ENCODE assay signal across 16 cellular contexts in genomic region chr4:105276361-105276760, GRCh38.
DNase-seq lines count a peak whose midpoint lies in the region; ATAC-seq lines count a peak whose summit lies in the region.
"Had no signal": no experiment of that assay in that cellular context is flagged by ENCODE, and none has a peak within 500 bp of the region (broad histone marks: within the 10 kb centered on the region; RNA-seq: fewer than 3 reads in every experiment).

No MANE protein-coding gene starts in this region.

- no peaks in the 10 kb centered on the region for H3K27me3 Mint-ChIP-seq in activated T-cell treated with anti-CD3 and anti-CD28 coated beads, Interleukin-2, amount 50 U/mL, for 24 hours
- H3K27me3 Mint-ChIP-seq in immature natural killer cell (ENCODE audit: low read depth in 3 of 3), result peaks cover 0 to 2% (median 0%) of the 10 kb centered on the region in 3 donors
- no peaks in the 10 kb centered on the region for H3K27me3 Mint-ChIP-seq in stimulated activated naive CD8-positive, alpha-beta T cell treated with anti-CD3 and anti-CD28 coated beads, Interleukin-15, amount 100 ng/mL, for 72 hours
- H3K27me3 Mint-ChIP-seq: B cell; CD4-positive, alpha-beta T cell had no signal

- ATAC-seq in stimulated activated naive CD8-positive, alpha-beta T cell treated with anti-CD3 and anti-CD28 coated beads, Interleukin-15, amount 100 ng/mL, for 72 hours, result peak; percentile 61
- no peak for ATAC-seq in Right ventricle myocardium superior (ENCODE audit: poor library complexity)
- ATAC-seq: HCT116 had no signal

- H3K36me3 Mint-ChIP-seq in activated T-cell treated with anti-CD3 and anti-CD28 coated beads, Interleukin-2, amount 50 U/mL, for 24 hours (ENCODE audit: low read depth), result peaks cover 71% of the 10 kb centered on the region
- H3K36me3 Mint-ChIP-seq in immature natural killer cell, result peaks cover 42 to 46% (median 42%) of the 10 kb centered on the region in 3 donors

- peaks cover 58% of the 10 kb centered on the region for H3K4me1 Mint-ChIP-seq in activated T-cell treated with anti-CD3 and anti-CD28 coated beads, Interleukin-2, amount 50 U/mL, for 24 hours (ENCODE audit: low read depth)
- peaks cover 68 to 92% of the 10 kb centered on the region in 2 donors for H3K4me1 Mint-ChIP-seq in immature natural killer cell
- H3K4me1 Mint-ChIP-seq in stimulated activated naive CD8-positive, alpha-beta T cell treated with anti-CD3 and anti-CD28 coated beads, Interleukin-15, amount 100 ng/mL, for 72 hours, result peaks cover 53% of the 10 kb centered on the region

- H3K9me3 Mint-ChIP-seq in activated T-cell treated with anti-CD3 and anti-CD28 coated beads, Interleukin-2, amount 50 U/mL, for 24 hours, result no peaks in the 10 kb centered on the region
- H3K9me3 Mint-ChIP-seq in immature natural killer cell, result no peaks in the 10 kb centered on the region
- H3K9me3 Mint-ChIP-seq in stimulated activated naive CD8-positive, alpha-beta T cell treated with anti-CD3 and anti-CD28 coated beads, Interleukin-15, amount 100 ng/mL, for 72 hours, result peaks cover 0 to 5% of the 10 kb centered on the region in 2 donors
- H3K9me3 Mint-ChIP-seq: CD4-positive, alpha-beta T cell had no signal

- DNase-seq in activated T-cell treated with anti-CD3 and anti-CD28 coated beads, Interleukin-2, amount 50 U/mL, for 24 hours, result no peak
- DNase-seq in activated T-cell treated with anti-CD3 and anti-CD28 coated beads, Interleukin-2, amount 50 U/mL, for 48 hours, result no peak
- DNase-seq in NCI-H1048 (lab: John Stamatoyannopoulos, UW) (peak; percentile 67), immature natural killer cell (no peak), Right ventricle myocardium superior (no peak), NCI-H82 treated with DMSO at 0.1 percent for 48 hours (lab: John Stamatoyannopoulos, UW; ENCODE audit: unreplicated experiment) (no peak)
- DNase-seq in stimulated activated naive CD8-positive, alpha-beta T cell treated with anti-CD3 and anti-CD28 coated beads, Interleukin-15, amount 100 ng/mL, for 72 hours, result peak in 1 of 2 donors; percentile 13
- DNase-seq: 8988T; ACHN; C1 segment of cervical spinal cord; Calu3; CD4-positive, alpha-beta T cell; GM23248; IMR-90 had no signal

- intact Hi-C loops in Right ventricle myocardium superior (cut with DNase I), result no loop called here

- H3K27ac Mint-ChIP-seq in activated T-cell treated with anti-CD3 and anti-CD28 coated beads, Interleukin-2, amount 50 U/mL, for 24 hours, result peak overlapping the region; percentile 35
- H3K27ac Mint-ChIP-seq in immature natural killer cell, result peak overlapping the region in 4 of 6 donors; percentile 12 to 51 (median 32)
- no peak overlapping the region for H3K27ac Mint-ChIP-seq in stimulated activated naive CD8-positive, alpha-beta T cell treated with anti-CD3 and anti-CD28 coated beads, Interleukin-15, amount 100 ng/mL, for 72 hours
- H3K27ac Mint-ChIP-seq: B cell; CD4-positive, alpha-beta T cell had no signal

- H3K4me3 Mint-ChIP-seq in activated T-cell treated with anti-CD3 and anti-CD28 coated beads, Interleukin-2, amount 50 U/mL, for 24 hours, result no peak overlapping the region
- H3K4me3 Mint-ChIP-seq in immature natural killer cell, result peak overlapping the region in 1 of 5 donors; percentile 11
- no peak overlapping the region for H3K4me3 Mint-ChIP-seq in stimulated activated naive CD8-positive, alpha-beta T cell treated with anti-CD3 and anti-CD28 coated beads, Interleukin-15, amount 100 ng/mL, for 72 hours
- H3K4me3 Mint-ChIP-seq: B cell; CD4-positive, alpha-beta T cell had no signal

Comparison
In these comparisons a context has a peak if more than half of its experiments do, and no peak if none do; other contexts are left out.
1. H3K27ac Mint-ChIP-seq: peak in activated T-cell treated with anti-CD3 and anti-CD28 coated beads, Interleukin-2, amount 50 U/mL, for 24 hours (single experiment) and immature natural killer cell (4 of 6); none in stimulated activated naive CD8-positive, alpha-beta T cell treated with anti-CD3 and anti-CD28 coated beads, Interleukin-15, amount 100 ng/mL, for 72 hours (0 of 2).